8 cellular contexts compared by ENCODE assay signal in the genomic region with DNA sequence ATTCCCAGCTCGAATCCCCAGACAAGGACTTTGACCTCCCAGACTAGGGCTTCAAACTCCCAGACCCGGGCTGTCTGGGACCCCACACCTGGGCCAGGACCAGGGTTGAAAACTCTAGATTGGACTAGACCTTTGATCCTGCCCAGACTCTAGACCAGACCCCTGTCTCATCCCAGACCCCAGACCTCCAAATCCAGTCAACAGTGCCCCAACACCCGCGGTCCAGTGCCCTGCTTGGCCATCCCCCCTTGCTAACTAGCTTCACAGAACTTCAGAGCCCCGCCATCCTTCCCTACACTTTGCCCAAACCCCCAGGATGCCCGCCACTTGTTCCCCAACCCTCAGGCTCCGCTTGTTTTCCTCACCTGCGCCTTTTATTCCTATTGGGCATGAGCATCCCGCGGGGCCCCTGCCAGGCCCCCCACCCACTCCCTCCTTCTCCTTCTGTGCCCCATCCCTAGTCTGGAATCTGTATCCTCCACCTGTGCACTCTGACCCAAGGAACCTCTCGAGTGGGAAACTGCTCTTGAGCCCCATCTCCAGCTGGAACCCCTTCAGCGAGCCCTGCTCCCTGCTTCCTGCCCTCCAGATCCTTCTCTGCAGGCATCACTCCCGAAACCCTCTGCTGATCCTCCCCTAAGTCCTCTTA. TPM values are rescaled to one million over a fixed set of nuclear protein-coding genes. Genes with fewer than 3 reads are reported as not detected.
DNase-seq lines count a peak whose midpoint lies in the region; ATAC-seq, FAIRE-seq and TF ChIP-seq lines count a peak whose summit lies in the region.

No MANE protein-coding gene starts in this region.

- H3K9me3 Mint-ChIP-seq in CD4-positive, CD25-positive, alpha-beta regulatory T cell, result no peaks in the 10 kb centered on the region
- no peaks in the 10 kb centered on the region for H3K9me3 Mint-ChIP-seq in effector memory CD8-positive, alpha-beta T cell
- H3K9me3 Mint-ChIP-seq in neural progenitor cell, result no peaks in the 10 kb centered on the region

- no peak for FAIRE-seq in GM12892 (lab: Jason Lieb, UNC)

- H3K4me1 ChIP-seq in CD4-positive, CD25-positive, alpha-beta regulatory T cell (ENCODE audit: control insufficient read depth, insufficient read depth, low read length, poor library complexity, severe bottlenecking), result peaks cover 54% of the 10 kb centered on the region
- peaks cover 52% of the 10 kb centered on the region for H3K4me1 ChIP-seq in neural progenitor cell

- no peaks in the 10 kb centered on the region for H3K27me3 ChIP-seq in CD4-positive, CD25-positive, alpha-beta regulatory T cell (ENCODE audit: control insufficient read depth, insufficient read depth, low read length)
- H3K27me3 ChIP-seq in neural progenitor cell, result no peaks in the 10 kb centered on the region

- H3K79me2 ChIP-seq in neural progenitor cell (ENCODE audit: low read depth), result peaks cover 57% of the 10 kb centered on the region

- H3K27me3 Mint-ChIP-seq in CD4-positive, CD25-positive, alpha-beta regulatory T cell, result peaks cover 10% of the 10 kb centered on the region
- no peaks in the 10 kb centered on the region for H3K27me3 Mint-ChIP-seq in effector memory CD8-positive, alpha-beta T cell
- peaks cover 20% of the 10 kb centered on the region for H3K27me3 Mint-ChIP-seq in neural progenitor cell (ENCODE audit: insufficient read depth, low read depth)

- no peaks in the 10 kb centered on the region for H3K9me3 ChIP-seq in CD4-positive, CD25-positive, alpha-beta regulatory T cell (ENCODE audit: control insufficient read depth in 2 of 2, low read length in 2 of 2)
- no peaks in the 10 kb centered on the region for H3K9me3 ChIP-seq in neural progenitor cell (ENCODE audit: low read depth)

- peak overlapping the region; percentile 92 to 97 (median 96) for H3K27ac Mint-ChIP-seq in CD4-positive, CD25-positive, alpha-beta regulatory T cell
- H3K27ac Mint-ChIP-seq in effector memory CD8-positive, alpha-beta T cell, result peak overlapping the region; percentile 94 to 95
- peak overlapping the region; percentile 89 for H3K27ac Mint-ChIP-seq in neural progenitor cell

- peaks cover 51% of the 10 kb centered on the region for H4K20me1 ChIP-seq in neural progenitor cell (ENCODE audit: low read depth)

- ATAC-seq in CD4-positive, CD25-positive, alpha-beta regulatory T cell (ENCODE audit: low read depth in 2 of 2), result no peak
- no peak for ATAC-seq in effector memory CD8-positive, alpha-beta T cell (replicated peaks)
- no peak for ATAC-seq in GM18867 (IDR thresholded peaks at IDR 0.05; ENCODE audit: unreplicated experiment)

- H3K36me3 Mint-ChIP-seq in CD4-positive, CD25-positive, alpha-beta regulatory T cell, result no peaks in the 10 kb centered on the region
- peaks cover 28% of the 10 kb centered on the region for H3K36me3 Mint-ChIP-seq in effector memory CD8-positive, alpha-beta T cell (ENCODE audit: insufficient read depth)
- peaks cover 8% of the 10 kb centered on the region for H3K36me3 Mint-ChIP-seq in neural progenitor cell

- H3K4me1 Mint-ChIP-seq in CD4-positive, CD25-positive, alpha-beta regulatory T cell, result peaks cover 0 to 56% (median 27%) of the 10 kb centered on the region in 4 donors
- peaks cover 40 to 42% of the 10 kb centered on the region in 2 donors for H3K4me1 Mint-ChIP-seq in effector memory CD8-positive, alpha-beta T cell (ENCODE audit: low read depth in 2 of 2)
- peaks cover 72% of the 10 kb centered on the region for H3K4me1 Mint-ChIP-seq in neural progenitor cell

- peak overlapping the region; percentile 97 for H3K4me2 ChIP-seq in neural progenitor cell

- DNase-seq in CD4-positive, CD25-positive, alpha-beta regulatory T cell, result no peak
- DNase-seq in NCI-H69 (lab: John Stamatoyannopoulos, UW) (peak; percentile 46), neural progenitor cell (ENCODE audit: low spot score) (peak; percentile 33), GM12892 (ENCODE audit: insufficient read length) (no peak), T-helper 9 cell (no peak), AG08396 (ENCODE audit: low spot score) (no peak)
- no peak for DNase-seq in effector memory CD8-positive, alpha-beta T cell

- H3K9ac ChIP-seq in neural progenitor cell, result peak overlapping the region; percentile 82

- H2AFZ ChIP-seq in neural progenitor cell (replicated peaks), result no peak overlapping the region

- H3F3A ChIP-seq in neural progenitor cell (ENCODE audit: low read depth), result peaks cover 51% of the 10 kb centered on the region

- H3K27ac ChIP-seq in CD4-positive, CD25-positive, alpha-beta regulatory T cell (ENCODE audit: insufficient read depth, low read length, poor library complexity, severe bottlenecking), result peak overlapping the region; percentile 83
- peak overlapping the region; percentile 16 for H3K27ac ChIP-seq in neural progenitor cell

- H3K4me3 ChIP-seq in CD4-positive, CD25-positive, alpha-beta regulatory T cell (ENCODE audit: low read depth, low read length), result peak overlapping the region; percentile 91
- peak overlapping the region; percentile 89 for H3K4me3 ChIP-seq in neural progenitor cell

- TF ChIP-seq CTCF in neural progenitor cell (IDR thresholded peaks at IDR 0.05), result no peak

- H3K36me3 ChIP-seq in CD4-positive, CD25-positive, alpha-beta regulatory T cell (ENCODE audit: control insufficient read depth, insufficient read depth, low read length), result peaks cover 11% of the 10 kb centered on the region
- H3K36me3 ChIP-seq in neural progenitor cell, result no peaks in the 10 kb centered on the region

- H3K4me3 Mint-ChIP-seq in CD4-positive, CD25-positive, alpha-beta regulatory T cell, result peak overlapping the region; percentile 94 to 99 (median 98)
- H3K4me3 Mint-ChIP-seq in effector memory CD8-positive, alpha-beta T cell, result peak overlapping the region; percentile 99 to 100
- H3K4me3 Mint-ChIP-seq in neural progenitor cell, result peak overlapping the region; percentile 100

- TF ChIP-seq POLR2A in GM12892 (IDR thresholded peaks at IDR 0.05; ENCODE audit: low read depth, low read length), result no peak

RNA-seq across cellular contexts. Expression of a gene that starts 0.6 kb away (rescaled TPM):
- 373 TPM for total RNA-seq in CD4-positive, CD25-positive, alpha-beta regulatory T cell
- polyA plus RNA-seq in CD4-positive, CD25-positive, alpha-beta regulatory T cell, result 100 to 1,000 TPM; 544 to 696 (median 614) TPM
- 249 and 321 TPM in 2 replicates for total RNA-seq in neural progenitor cell (ENCODE audit: low replicate concordance)
- polyA plus RNA-seq in GM12892 (2012; ENCODE audit: missing spikeins), result 116 TPM

RNA-seq across cellular contexts. Expression of a gene that starts 31.5 kb away (rescaled TPM):
- not detected for total RNA-seq in CD4-positive, CD25-positive, alpha-beta regulatory T cell
- polyA plus RNA-seq in CD4-positive, CD25-positive, alpha-beta regulatory T cell, result not detected
- total RNA-seq in neural progenitor cell (ENCODE audit: low replicate concordance), result 0.17 and 0.77 TPM in 2 replicates
- polyA plus RNA-seq in GM12892 (2012; ENCODE audit: missing spikeins), result not detected

RNA-seq across cellular contexts. Expression of a gene that starts 32.3 kb away (rescaled TPM):
- total RNA-seq in CD4-positive, CD25-positive, alpha-beta regulatory T cell, result 1.7 TPM
- polyA plus RNA-seq in CD4-positive, CD25-positive, alpha-beta regulatory T cell, result not detected
- total RNA-seq in neural progenitor cell (ENCODE audit: low replicate concordance), result 0.80 and 8.6 TPM in 2 replicates
- polyA plus RNA-seq in GM12892 (2012; ENCODE audit: missing spikeins), result 0.30 TPM

RNA-seq across cellular contexts. Expression of a gene that starts 42.3 kb away (rescaled TPM):
- not detected for total RNA-seq in CD4-positive, CD25-positive, alpha-beta regulatory T cell
- under 1 TPM in 1 of 4 donors, not detected in 3; 0.22 TPM for polyA plus RNA-seq in CD4-positive, CD25-positive, alpha-beta regulatory T cell
- 0.37 TPM in 1 of 2 replicates, not detected in the other for total RNA-seq in neural progenitor cell (ENCODE audit: low replicate concordance)
- polyA plus RNA-seq in GM12892 (2012; ENCODE audit: missing spikeins), result 0.25 TPM

RNA-seq across cellular contexts. Expression of a gene that starts 45.2 kb away (rescaled TPM):
- not detected for total RNA-seq in CD4-positive, CD25-positive, alpha-beta regulatory T cell
- not detected for polyA plus RNA-seq in CD4-positive, CD25-positive, alpha-beta regulatory T cell
- 0.03 TPM in 1 of 2 replicates, not detected in the other for total RNA-seq in neural progenitor cell (ENCODE audit: low replicate concordance)
- polyA plus RNA-seq in GM12892 (2012; ENCODE audit: missing spikeins), result not detected

Comparison
In these comparisons a context has a peak if more than half of its experiments do, and no peak if none do; other contexts are left out.
1. DNase-seq: peak in NCI-H69 (single experiment) and neural progenitor cell (single experiment); none in CD4-positive, CD25-positive, alpha-beta regulatory T cell (0 of 3), effector memory CD8-positive, alpha-beta T cell (0 of 3), GM12892 (single experiment), T-helper 9 cell (single experiment) and AG08396 (single experiment).
2. Peak in every context shown above with its lines, with median percentiles within 50 percentile points of each other: H3K27ac Mint-ChIP-seq and H3K4me3 Mint-ChIP-seq.